In genomic region chr1:56357931-56358783, GRCh38 we compare ENCODE assay signal across 21 cellular contexts.
DNase-seq lines count a peak whose midpoint lies in the region; ATAC-seq, FAIRE-seq and TF ChIP-seq lines count a peak whose summit lies in the region.
"Had no signal": no experiment of that assay in that cellular context is flagged by ENCODE, and none has a peak within 500 bp of the region (broad histone marks: within the 10 kb centered on the region; RNA-seq: fewer than 3 reads in every experiment).

No MANE protein-coding gene starts in this region.

- no peak for TF ChIP-seq EP300 in HepG2 (IDR thresholded peaks at IDR 0.05; ENCODE audit: low read depth in 2 of 2, low read length in 2 of 2)
- TF ChIP-seq EP300 in HepG2 (CRISPR knock-in tag; IDR thresholded peaks at IDR 0.05; ENCODE audit: borderline replicate concordance) = no peak

- H3K36me3 ChIP-seq in HepG2 (replicated peaks in 1 of 2; ENCODE audit: control insufficient read depth in 1 of 2, insufficient read depth in 2 of 2, low read length in 2 of 2) = no peaks in the 10 kb centered on the region
- no peaks in the 10 kb centered on the region for H3K36me3 ChIP-seq in right lobe of liver
- H3K36me3 ChIP-seq: BLaER1 treated with 17β-estradiol and CSF1 and Interleukin-3, amounts not matched to agents 10 nM and 100 nM had no signal

- 77% methylated on average over 4 of the region's 4 CpGs for WGBS in HepG2 (ENCODE audit: low lambda C conversion rate)
- 55% methylated on average over 4 of the region's 4 CpGs for WGBS in right lobe of liver (ENCODE audit: insufficient coverage, low coverage, low lambda C conversion rate, missing lambda C conversion rate)

- TF ChIP-seq CTCF in HepG2 (CRISPR knock-in tag; IDR thresholded peaks at IDR 0.05) = no peak
- TF ChIP-seq CTCF in right lobe of liver (IDR thresholded peaks at IDR 0.05) = no peak
- TF ChIP-seq CTCF in epithelial cell of esophagus (IDR thresholded peaks at IDR 0.05; ENCODE audit: insufficient read depth, low read depth, low read length, missing control alignments) = no peak
- TF ChIP-seq CTCF in nephron (IDR thresholded peaks at IDR 0.05; ENCODE audit: unreplicated experiment in 3 of 3) = no peak

- no peak overlapping the region for H3K4me3 ChIP-seq in HepG2 (replicated peaks in 1 of 3; ENCODE audit: insufficient read depth in 1 of 3, low read depth in 2 of 3, low read length in 3 of 3)
- H3K4me3 ChIP-seq in right lobe of liver = no peak overlapping the region
- no peak overlapping the region for H3K4me3 ChIP-seq in epithelial cell of esophagus (ENCODE audit: low read length)
- H3K4me3 ChIP-seq: BLaER1 treated with 17β-estradiol and CSF1 and Interleukin-3, amounts not matched to agents 10 nM and 100 nM; GM12878 had no signal

- no peaks in the 10 kb centered on the region for H3K9me3 Mint-ChIP-seq in nephron
- H3K9me3 Mint-ChIP-seq: CD8-positive, alpha-beta T cell had no signal

- ATAC-seq in HepG2 (no peak), right lobe of liver (no peak)
- ATAC-seq: CD8-positive, alpha-beta T cell; Right ventricle myocardium inferior had no signal

- intact Hi-C loops in HepG2 (cut with micrococcal nuclease; ENCODE audit: unreplicated experiment) = no loop called here
- intact Hi-C loops in right lobe of liver (cut with DNase I) = no loop called here

- BruUV-seq in HepG2 (replicated peaks; lab: Mats Ljungman, UMichigan) = no TSS peak

- H3K4me1 Mint-ChIP-seq in nephron = peaks cover 58% of the 10 kb centered on the region

- H3K36me3 Mint-ChIP-seq in nephron (ENCODE audit: low read depth) = no peaks in the 10 kb centered on the region
- H3K36me3 Mint-ChIP-seq: CD8-positive, alpha-beta T cell had no signal

- no peak overlapping the region for H3K9ac ChIP-seq in HepG2 (ENCODE audit: insufficient read depth, low read depth, low read length)
- H3K9ac ChIP-seq: BLaER1 treated with 17β-estradiol and CSF1 and Interleukin-3, amounts not matched to agents 10 nM and 100 nM had no signal

- no peaks in the 10 kb centered on the region for H4K20me1 ChIP-seq in HepG2 (ENCODE audit: insufficient read depth, low read length)
- H4K20me1 ChIP-seq: BLaER1 treated with 17β-estradiol and CSF1 and Interleukin-3, amounts not matched to agents 10 nM and 100 nM had no signal

- H3K4me2 ChIP-seq in HepG2 (ENCODE audit: low read depth, low read length) = no peak overlapping the region

- H2AFZ ChIP-seq in HepG2 (ENCODE audit: low read length) = no peak overlapping the region

- H3K4me3 Mint-ChIP-seq in nephron = no peak overlapping the region
- H3K4me3 Mint-ChIP-seq: CD8-positive, alpha-beta T cell had no signal

- H3K27ac ChIP-seq in HepG2 (ENCODE audit: extremely low read length, insufficient read depth, low read length) (no peak overlapping the region), right lobe of liver (no peak overlapping the region)
- H3K27ac ChIP-seq: BLaER1 treated with 17β-estradiol and CSF1 and Interleukin-3, amounts not matched to agents 10 nM and 100 nM; HL-60 had no signal

- in situ Hi-C loops in HepG2 (cut with HindIII; ENCODE audit: extremely low pct_ligation_motif_present, low pct_unique_long_range_greater_than_20kb) = no loop called here

- POLR2A ChIA-PET in HepG2 (lab: Yijun Ruan, JAX) = no interaction called here

- H3K9me3 ChIP-seq in HepG2 (ENCODE audit: low read length) (no peaks in the 10 kb centered on the region), right lobe of liver (no peaks in the 10 kb centered on the region)
- H3K9me3 ChIP-seq: BLaER1 treated with 17β-estradiol and CSF1 and Interleukin-3, amounts not matched to agents 10 nM and 100 nM had no signal

- DNase-seq in HepG2 (ENCODE audit: low spot score) = no peak
- DNase-seq in right lobe of liver = no peak
- peak; percentile 29 for DNase-seq in epithelial cell of esophagus (ENCODE audit: low read depth)
- no peak for DNase-seq in activated CD8-positive, alpha-beta memory T cell treated with anti-CD3 and anti-CD28 coated beads, Interleukin-2, amount 50 U/mL, for 48 hours
- no peak for DNase-seq in activated naive CD4-positive, alpha-beta T cell (lab: John Stamatoyannopoulos, UW)
- no peak for DNase-seq in frontal cortex (ENCODE audit: low spot score in 2 of 2)
- DNase-seq: Calu3; CD8-positive, alpha-beta T cell; H7; MM.1S; NCI-H1092 treated with DMSO at 0.1 percent for 48 hours; NCI-H146; NCI-H2081; NCI-H2171 treated with DMSO at 0.1 percent for 48 hours; NCI-H748 treated with DMSO at 0.1 percent for 48 hours had no signal

- H3K27me3 Mint-ChIP-seq in nephron (ENCODE audit: low read depth) = no peaks in the 10 kb centered on the region

- TF ChIP-seq POLR2A in HepG2 (IDR thresholded peaks at IDR 0.05; ENCODE audit: insufficient read depth in 1 of 2, low read depth in 2 of 2, low read length in 2 of 2) = no peak
- no peak for TF ChIP-seq POLR2A in right lobe of liver (IDR thresholded peaks at IDR 0.05)

- FAIRE-seq in HepG2 (lab: Jason Lieb, UNC) (no peak), frontal cortex (lab: Jason Lieb, UNC) (no peak)
- FAIRE-seq: GM12878, RCC 7860 had no signal

- peaks cover 18% of the 10 kb centered on the region; the same call in 1 of the 2 replicates for H3K4me1 ChIP-seq in HepG2 (ENCODE audit: insufficient read depth, low read length)
- no peaks in the 10 kb centered on the region for H3K4me1 ChIP-seq in right lobe of liver

- TF ChIP-seq RAD21 in HepG2 (CRISPR knock-in tag; IDR thresholded peaks at IDR 0.05) = no peak

- H3K27ac Mint-ChIP-seq in nephron = peak overlapping the region; percentile 33 to 59 (median 40)
- H3K27ac Mint-ChIP-seq: CD8-positive, alpha-beta T cell had no signal

- H3K27me3 ChIP-seq in HepG2 (ENCODE audit: control insufficient read depth in 1 of 2, insufficient read depth in 2 of 2, low read length in 2 of 2) (no peaks in the 10 kb centered on the region), right lobe of liver (no peaks in the 10 kb centered on the region)
- H3K27me3 ChIP-seq: BLaER1 treated with 17β-estradiol and CSF1 and Interleukin-3, amounts not matched to agents 10 nM and 100 nM had no signal

- CTCF ChIA-PET in HepG2 (lab: Yijun Ruan, JAX; ENCODE audit: low intra/inter-chr PET ratio, low total read pairs) = no interaction called here

- H3K79me2 ChIP-seq in HepG2 (ENCODE audit: insufficient read depth, low read length) = no peaks in the 10 kb centered on the region

TF ChIP-seq in HepG2, 621 proteins besides CTCF, POLR2A, EP300 and RAD21:
- TF ChIP-seq ZBTB8A (CRISPR knock-in tag; IDR thresholded peaks at IDR 0.05; ENCODE audit: borderline replicate concordance, low read depth) (no peak), E2F5 (CRISPR knock-in tag; conservative IDR thresholded peaks at IDR 0.05) (no peak), ISX (CRISPR knock-in tag; conservative IDR thresholded peaks at IDR 0.05) (no peak), IRF9 (CRISPR knock-in tag; IDR thresholded peaks at IDR 0.05; ENCODE audit: borderline replicate concordance) (no peak), ATF7 (IDR thresholded peaks at IDR 0.05) (0 out of 2 replicates have a peak, but pooled peaks have one; percentile 34), ATF7 (CRISPR knock-in tag; IDR thresholded peaks at IDR 0.05) (no peak), TCF7 (IDR thresholded peaks at IDR 0.05; ENCODE audit: low read depth) (no peak)
TF ChIP-seq in HepG2: peak in this region for 1.
